In genomic region chr7:156732091-156732621, GRCh38 we compare ENCODE assay signal across 21 cellular contexts.
"Had no signal": no experiment of that assay in that cellular context is flagged by ENCODE, and none has a peak within 500 bp of the region (broad histone marks: within the 10 kb centered on the region; RNA-seq: fewer than 3 reads in every experiment).

No MANE protein-coding gene starts in this region.

- DNase-seq: activated CD4-positive, alpha-beta T cell treated with anti-CD3 and anti-CD28 coated beads, Interleukin-2, amount 50 U/mL, for 1 hour; activated CD8-positive, alpha-beta memory T cell treated with anti-CD3 and anti-CD28 coated beads, Interleukin-2, amount 50 U/mL, for 4 hours; activated gamma-delta T cell; activated T-cell treated with anti-CD3 and anti-CD28 coated beads, Interleukin-2, amount 50 U/mL, for 4 hours; adrenal gland; dorsolateral prefrontal cortex; erythroblast; left colon; lower lobe of right lung; posterior cingulate gyrus; sigmoid colon; spleen; stimulated activated CD4-positive, alpha-beta T cell treated with anti-CD3 and anti-CD28 coated beads, Interleukin-4, amount 100 ng/mL, for 4 hours; T1000; testis; upper lobe of left lung had no signal

- H3K4me1 ChIP-seq: adrenal gland, lower lobe of right lung, sigmoid colon, spleen, testis, upper lobe of left lung had no signal

- H3K4me1 Mint-ChIP-seq: stimulated activated memory B cell treated with anti-CD40 and anti-IgM and Interleukin-4, amounts not matched to agents 10 μg/mL and 1 μg/mL and 100 μg/mL, for 72 hours had no signal

- H3K4me3 ChIP-seq: adrenal gland, cardiac muscle cell, dorsolateral prefrontal cortex, lower lobe of right lung, sigmoid colon, spleen, testis, upper lobe of left lung had no signal

- H3K27ac ChIP-seq: adrenal gland, cardiac muscle cell, dorsolateral prefrontal cortex, lower lobe of right lung, sigmoid colon, spleen, testis, upper lobe of left lung had no signal

- H3K4me3 Mint-ChIP-seq: activated naive CD4-positive, alpha-beta T cell treated with anti-CD3 and anti-CD28 coated beads, Interleukin-2, amount 50 U/mL, for 24 hours; activated T-cell treated with anti-CD3 and anti-CD28 coated beads, Interleukin-2, amount 50 U/mL, for 4 hours; natural killer cell treated with Interleukin-12 subunit alpha and Interleukin-12 subunit beta and Interleukin-15 and Interleukin-18, amount 100 ng/mL, for 72 hours; stimulated activated memory B cell treated with anti-CD40 and anti-IgM and Interleukin-4, amounts not matched to agents 10 μg/mL and 1 μg/mL and 100 μg/mL, for 72 hours had no signal

- H3K9me3 ChIP-seq: sigmoid colon, testis had no signal

- H3K27ac Mint-ChIP-seq: activated naive CD4-positive, alpha-beta T cell treated with anti-CD3 and anti-CD28 coated beads, Interleukin-2, amount 50 U/mL, for 24 hours; natural killer cell treated with Interleukin-12 subunit alpha and Interleukin-12 subunit beta and Interleukin-15 and Interleukin-18, amount 100 ng/mL, for 72 hours; stimulated activated memory B cell treated with anti-CD40 and anti-IgM and Interleukin-4, amounts not matched to agents 10 μg/mL and 1 μg/mL and 100 μg/mL, for 72 hours had no signal

- ATAC-seq: activated CD4-positive, CD25-positive, alpha-beta regulatory T cell treated with anti-CD3 and anti-CD28 coated beads, Interleukin-2, amount 50 U/mL, for 24 hours; activated T-cell treated with anti-CD3 and anti-CD28 coated beads, Interleukin-2, amount 50 U/mL, for 4 hours; left colon; lower lobe of right lung; natural killer cell treated with Interleukin-12 subunit alpha and Interleukin-12 subunit beta and Interleukin-15 and Interleukin-18, amount 100 ng/mL, for 72 hours; stimulated activated memory B cell treated with anti-CD40 and anti-IgM and Interleukin-4, amounts not matched to agents 10 μg/mL and 1 μg/mL and 100 μg/mL, for 72 hours had no signal

- H3K36me3 ChIP-seq: adrenal gland had no signal

- H3K27me3 Mint-ChIP-seq: activated naive CD4-positive, alpha-beta T cell treated with anti-CD3 and anti-CD28 coated beads, Interleukin-2, amount 50 U/mL, for 24 hours; natural killer cell treated with Interleukin-12 subunit alpha and Interleukin-12 subunit beta and Interleukin-15 and Interleukin-18, amount 100 ng/mL, for 72 hours; stimulated activated memory B cell treated with anti-CD40 and anti-IgM and Interleukin-4, amounts not matched to agents 10 μg/mL and 1 μg/mL and 100 μg/mL, for 72 hours had no signal

- H3K27me3 ChIP-seq: adrenal gland, cardiac muscle cell, dorsolateral prefrontal cortex, sigmoid colon, spleen, testis, upper lobe of left lung had no signal
